Comparison of ENCODE assay signal across 23 cellular contexts in genomic region chr7:151849008-151849878, GRCh38.
"Had no signal": no experiment of that assay in that cellular context is flagged by ENCODE, and none has a peak within 500 bp of the region (broad histone marks: within the 10 kb centered on the region; RNA-seq: fewer than 3 reads in every experiment).

No MANE protein-coding gene starts in this region.

- H3K27me3 Mint-ChIP-seq: activated naive CD4-positive, alpha-beta T cell treated with anti-CD3 and anti-CD28 coated beads, Interleukin-2, amount 50 U/mL, for 24 hours; activated naive CD8-positive, alpha-beta T cell treated with anti-CD3 and anti-CD28 coated beads, Interleukin-2, amount 50 U/mL, for 24 hours; central memory CD8-positive, alpha-beta T cell; naive thymus-derived CD4-positive, alpha-beta T cell had no signal

- DNase-seq: activated CD4-positive, alpha-beta T cell treated with anti-CD3 and anti-CD28 coated beads for 4 hours; activated CD4-positive, alpha-beta T cell treated with anti-CD3 and anti-CD28 coated beads, Interleukin-2, amount 50 U/mL, for 4 hours; activated naive CD8-positive, alpha-beta T cell treated with anti-CD3 and anti-CD28 coated beads, Interleukin-2, amount 50 U/mL, for 24 hours; activated T-cell treated with anti-CD3 and anti-CD28 coated beads for 4 hours; amygdala; effector CD8-positive, alpha-beta T cell; kidney glomerular epithelial cell; mammary epithelial cell; naive thymus-derived CD4-positive, alpha-beta T cell; nucleus accumbens; stimulated activated CD4-positive, alpha-beta T cell treated with anti-CD3 and anti-CD28 coated beads, Interleukin-15, amount 100 ng/mL, for 24 hours; stimulated activated CD4-positive, alpha-beta T cell treated with anti-CD3 and anti-CD28 coated beads, Interleukin-2, amount 100 ng/mL, for 24 hours; stimulated activated naive CD8-positive, alpha-beta T cell treated with anti-CD3 and anti-CD28 coated beads, Interleukin-15, Interleukin-2, amounts not matched to agents 100 U/mL and 50 U/mL, for 24 hours; T-helper 1 cell; testis; transverse colon had no signal

- H3K27ac Mint-ChIP-seq: activated naive CD4-positive, alpha-beta T cell treated with anti-CD3 and anti-CD28 coated beads, Interleukin-2, amount 50 U/mL, for 24 hours; activated naive CD8-positive, alpha-beta T cell treated with anti-CD3 and anti-CD28 coated beads, Interleukin-2, amount 50 U/mL, for 24 hours; activated T-helper 1 cell treated with anti-CD3 and anti-CD28 coated beads, Interleukin-12 subunit alpha, Interleukin-12 subunit beta, Interleukin-2, Interleukin-4 antibody, amounts not matched to agents 30 ng/mL and 10 ng/mL and 1 ng/mL, durations not matched to agents 14 hours and 24 hours and 36 hours; mesothelial cell of epicardium had no signal

- ATAC-seq: activated naive CD8-positive, alpha-beta T cell treated with anti-CD3 and anti-CD28 coated beads, Interleukin-2, amount 50 U/mL, for 24 hours; left lung; naive thymus-derived CD4-positive, alpha-beta T cell; pancreas; psoas muscle; stimulated activated naive CD8-positive, alpha-beta T cell treated with anti-CD3 and anti-CD28 coated beads, Interleukin-15, Interleukin-2, amounts not matched to agents 100 U/mL and 50 U/mL, for 24 hours had no signal

- H3K36me3 Mint-ChIP-seq: activated naive CD4-positive, alpha-beta T cell treated with anti-CD3 and anti-CD28 coated beads, Interleukin-2, amount 50 U/mL, for 24 hours; mesothelial cell of epicardium had no signal

- H3K4me3 Mint-ChIP-seq: activated naive CD4-positive, alpha-beta T cell treated with anti-CD3 and anti-CD28 coated beads, Interleukin-2, amount 50 U/mL, for 24 hours; activated naive CD8-positive, alpha-beta T cell treated with anti-CD3 and anti-CD28 coated beads, Interleukin-2, amount 50 U/mL, for 24 hours; activated T-helper 1 cell treated with anti-CD3 and anti-CD28 coated beads, Interleukin-12 subunit alpha, Interleukin-12 subunit beta, Interleukin-2, Interleukin-4 antibody, amounts not matched to agents 30 ng/mL and 10 ng/mL and 1 ng/mL, durations not matched to agents 14 hours and 24 hours and 36 hours; central memory CD8-positive, alpha-beta T cell; mesothelial cell of epicardium; naive thymus-derived CD4-positive, alpha-beta T cell had no signal

- H3K9me3 Mint-ChIP-seq: activated naive CD4-positive, alpha-beta T cell treated with anti-CD3 and anti-CD28 coated beads, Interleukin-2, amount 50 U/mL, for 24 hours; activated naive CD8-positive, alpha-beta T cell treated with anti-CD3 and anti-CD28 coated beads, Interleukin-2, amount 50 U/mL, for 24 hours; activated T-helper 1 cell treated with anti-CD3 and anti-CD28 coated beads, Interleukin-12 subunit alpha, Interleukin-12 subunit beta, Interleukin-2, Interleukin-4 antibody, amounts not matched to agents 30 ng/mL and 10 ng/mL and 1 ng/mL, durations not matched to agents 14 hours and 24 hours and 36 hours; central memory CD8-positive, alpha-beta T cell; mesothelial cell of epicardium; naive thymus-derived CD4-positive, alpha-beta T cell had no signal
